ENCODE assay signal across 8 cellular contexts in the genomic region with DNA sequence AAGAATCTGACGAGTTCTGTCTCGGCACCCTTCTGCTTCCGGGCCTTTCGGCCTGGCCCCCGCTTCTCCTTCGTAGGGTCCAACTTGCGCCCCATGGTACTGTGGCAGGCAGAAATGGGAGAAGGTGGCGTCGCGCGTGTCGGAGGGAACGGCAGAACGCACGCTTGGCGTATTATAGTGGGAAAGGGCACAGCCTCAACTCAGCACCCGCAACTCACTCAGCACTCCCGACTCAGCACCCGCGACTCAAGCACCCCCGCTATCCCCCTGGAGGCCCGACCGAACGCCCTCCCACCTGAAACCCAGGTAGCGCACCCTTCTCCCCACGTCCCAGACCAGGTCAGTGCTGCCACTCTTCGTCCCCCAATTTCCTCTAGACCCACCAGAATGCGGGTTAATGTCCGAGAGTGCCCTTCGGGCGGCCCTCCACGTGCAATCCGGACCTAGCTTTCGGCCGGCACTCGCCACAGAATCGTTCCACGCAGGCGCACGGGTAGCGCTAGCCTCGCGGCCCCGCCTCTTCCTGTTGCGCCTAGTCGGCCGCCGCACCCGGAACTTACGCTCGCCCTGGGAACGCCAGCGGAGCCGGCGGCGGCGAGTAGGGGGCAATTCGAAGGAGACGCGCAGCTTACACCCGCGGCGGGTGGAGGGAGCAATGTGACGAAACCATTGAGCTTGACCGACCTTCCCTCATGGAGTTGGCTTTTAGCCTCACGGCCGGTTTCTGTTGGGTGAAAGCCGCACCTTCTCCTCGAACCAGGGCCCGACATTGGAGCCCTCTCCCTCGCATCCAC. TPM values are rescaled to one million over a fixed set of nuclear protein-coding genes. Genes with fewer than 3 reads are reported as not detected.
DNase-seq lines count a peak whose midpoint lies in the region; ATAC-seq, FAIRE-seq and TF ChIP-seq lines count a peak whose summit lies in the region.

Gene NOP2 (minus strand): TSS at position 468 of the 794 bp plus-strand sequence. CDS start 373 bp downstream, at position 95.

- WGBS in A549 (ENCODE audit: missing lambda C conversion rate) = 2% methylated on average over 48 of the region's 71 CpGs
- WGBS in small intestine, 3 donors = 0% methylated on average over 71 of the region's 71 CpGs

- TF ChIP-seq EP300 in A549 (IDR thresholded peaks at IDR 0.05) = no peak

- H3K4me1 ChIP-seq in A549 (peaks cover 23% of the 10 kb centered on the region), breast epithelium (no peaks in the 10 kb centered on the region), small intestine (ENCODE audit: control insufficient read depth in 2 of 2, insufficient read depth in 1 of 2, low read depth in 1 of 2, low read length in 1 of 2) (no peaks in the 10 kb centered on the region)

- H3K4me2 ChIP-seq in A549 = peak within 1 kb of the TSS; percentile 92

- peak; percentile 89 to 91 for ATAC-seq in A549
- ATAC-seq in GM18858 (IDR thresholded peaks at IDR 0.05; ENCODE audit: unreplicated experiment) = peak; percentile 64
- peak; percentile 85 for ATAC-seq in HG03103 (IDR thresholded peaks at IDR 0.05; ENCODE audit: low read depth, unreplicated experiment)

- FAIRE-seq in A549 (lab: Jason Lieb, UNC) (peak; percentile 13), small intestine (lab: Jason Lieb, UNC) (no peak)

- POLR2A ChIA-PET in A549 (lab: Yijun Ruan, JAX) = interaction anchor here (0.6 to 1.2 kb wide), 15 partner anchors 10 to 185 kb away, joined by 3 to 22 read pairs (median 5); partner anchors contain the start of genes COPS7A, GAPDH, MLF2 and MRPL51

- no peak; the same call in 2 of the 3 replicates for TF ChIP-seq CTCF in A549 (IDR thresholded peaks at IDR 0.05)
- no peak for TF ChIP-seq CTCF in WERI-Rb-1 (IDR thresholded peaks at IDR 0.05; ENCODE audit: low read depth, low read length)
- no peak for TF ChIP-seq CTCF in breast epithelium (IDR thresholded peaks at IDR 0.05)

- H3K27ac ChIP-seq in A549 (peak within 1 kb of the TSS; percentile 97), WERI-Rb-1 (peak within 1 kb of the TSS; percentile 79), breast epithelium (peak within 1 kb of the TSS; percentile 88 to 90), small intestine (ENCODE audit: low read depth in 1 of 2, low read length in 1 of 2) (peak within 1 kb of the TSS; percentile 82 to 98)

- TF ChIP-seq POLR2A in A549 (IDR thresholded peaks at IDR 0.05; ENCODE audit: low read length) = peak; percentile 98
- peak; percentile 26 for TF ChIP-seq POLR2A in breast epithelium (IDR thresholded peaks at IDR 0.05)

- CTCF ChIA-PET in A549 (lab: Yijun Ruan, JAX) = interaction anchor here (0.6 to 24.1 kb wide), 6 partner anchors 9 to 184 kb away, joined by 3 to 491 read pairs (median 3); partner anchors contain the start of genes GAPDH and IFFO1

- H3K36me3 ChIP-seq in WERI-Rb-1 (peaks cover 75% of the 10 kb centered on the region), breast epithelium (peaks cover 2% of the 10 kb centered on the region), small intestine (ENCODE audit: control insufficient read depth in 2 of 2, insufficient read depth in 2 of 2, low read length in 2 of 2) (peaks cover 9 to 12% of the 10 kb centered on the region in 2 donors)

- H3K27me3 ChIP-seq in WERI-Rb-1 (ENCODE audit: insufficient read depth, low read depth, severe bottlenecking) (no peaks in the 10 kb centered on the region), breast epithelium (no peaks in the 10 kb centered on the region), small intestine (ENCODE audit: control insufficient read depth in 2 of 2, insufficient read depth in 2 of 2, low read length in 2 of 2) (no peaks in the 10 kb centered on the region)

- H3K9me3 ChIP-seq in A549 (no peaks in the 10 kb centered on the region), WERI-Rb-1 (ENCODE audit: severe bottlenecking) (no peaks in the 10 kb centered on the region), breast epithelium (no peaks in the 10 kb centered on the region), small intestine (ENCODE audit: control insufficient read depth, low read depth) (no peaks in the 10 kb centered on the region)

- DNase-seq in A549 (ENCODE audit: low read depth in 1 of 2, low spot score in 1 of 2) (peak; percentile 95 to 98), NCI-H2227 (lab: John Stamatoyannopoulos, UW; ENCODE audit: unreplicated experiment) (peak; percentile 93), WERI-Rb-1 (peak; percentile 93), breast epithelium (ENCODE audit: low spot score in 2 of 2) (peak; percentile 73 to 87), iPS-NIHi7 (ENCODE audit: extremely low spot score) (peak; percentile 95), small intestine (peak; percentile 92)

- intact Hi-C loops in breast epithelium (cut with DNase I; ENCODE audit: low total_unique reads) = no loop called here

- TF ChIP-seq RAD21 in A549 (conservative IDR thresholded peaks at IDR 0.05 in 1 of 2, IDR thresholded peaks at IDR 0.05 in 1 of 2) = no peak

- peak within 1 kb of the TSS; percentile 87 for H3K4me3 ChIP-seq in A549
- peak within 1 kb of the TSS; percentile 77 for H3K4me3 ChIP-seq in WERI-Rb-1 (ENCODE audit: low read depth, low read length)
- peak within 1 kb of the TSS; percentile 72 to 80 (median 78) for H3K4me3 ChIP-seq in breast epithelium
- H3K4me3 ChIP-seq in small intestine (ENCODE audit: low read depth in 1 of 2, low read length in 2 of 2) = peak within 1 kb of the TSS; percentile 66 to 73

TF ChIP-seq in A549, 52 proteins besides CTCF, POLR2A, EP300 and RAD21 (continues in another document):
- no peak for TF ChIP-seq JUNB (IDR thresholded peaks at IDR 0.05)
- TF ChIP-seq, protein P1, sequence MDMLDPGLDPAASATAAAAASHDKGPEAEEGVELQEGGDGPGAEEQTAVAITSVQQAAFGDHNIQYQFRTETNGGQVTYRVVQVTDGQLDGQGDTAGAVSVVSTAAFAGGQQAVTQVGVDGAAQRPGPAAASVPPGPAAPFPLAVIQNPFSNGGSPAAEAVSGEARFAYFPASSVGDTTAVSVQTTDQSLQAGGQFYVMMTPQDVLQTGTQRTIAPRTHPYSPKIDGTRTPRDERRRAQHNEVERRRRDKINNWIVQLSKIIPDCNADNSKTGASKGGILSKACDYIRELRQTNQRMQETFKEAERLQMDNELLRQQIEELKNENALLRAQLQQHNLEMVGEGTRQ (IDR thresholded peaks at IDR 0.05) = no peak
- TF ChIP-seq CEBPB (IDR thresholded peaks at IDR 0.05) = peak in 1 of 2 experiments; percentile 21; a peak in 1 of 4 replicates
- TF ChIP-seq FOSB (CRISPR knock-in tag; IDR thresholded peaks at IDR 0.05) = 0 out of 2 replicates have a peak, but pooled peaks have one; percentile 34
- TF ChIP-seq SMC3 (IDR thresholded peaks at IDR 0.05) = no peak
- TF ChIP-seq BHLHE40 (IDR thresholded peaks at IDR 0.05; ENCODE audit: low read depth, low read length) = no peak
- TF ChIP-seq FOXS1 (CRISPR knock-in tag; IDR thresholded peaks at IDR 0.05) = no peak
- TF ChIP-seq, protein P2, sequence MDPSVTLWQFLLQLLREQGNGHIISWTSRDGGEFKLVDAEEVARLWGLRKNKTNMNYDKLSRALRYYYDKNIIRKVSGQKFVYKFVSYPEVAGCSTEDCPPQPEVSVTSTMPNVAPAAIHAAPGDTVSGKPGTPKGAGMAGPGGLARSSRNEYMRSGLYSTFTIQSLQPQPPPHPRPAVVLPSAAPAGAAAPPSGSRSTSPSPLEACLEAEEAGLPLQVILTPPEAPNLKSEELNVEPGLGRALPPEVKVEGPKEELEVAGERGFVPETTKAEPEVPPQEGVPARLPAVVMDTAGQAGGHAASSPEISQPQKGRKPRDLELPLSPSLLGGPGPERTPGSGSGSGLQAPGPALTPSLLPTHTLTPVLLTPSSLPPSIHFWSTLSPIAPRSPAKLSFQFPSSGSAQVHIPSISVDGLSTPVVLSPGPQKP (IDR thresholded peaks at IDR 0.05; ENCODE audit: low read depth, low read length) = no peak
- peak; percentile 42; the same call in 1 of the 2 replicates for TF ChIP-seq PBX3 (IDR thresholded peaks at IDR 0.05)
- no peak for TF ChIP-seq MAFK (IDR thresholded peaks at IDR 0.05; ENCODE audit: partially characterized antibody)
- no peak for TF ChIP-seq ZFP36 (IDR thresholded peaks at IDR 0.05; ENCODE audit: borderline replicate concordance, partially characterized antibody)
- TF ChIP-seq RARB (CRISPR knock-in tag; IDR thresholded peaks at IDR 0.05) = 0 out of 2 replicates have a peak, but pooled peaks have one; percentile 47
- TF ChIP-seq GATA3 (IDR thresholded peaks at IDR 0.05; ENCODE audit: borderline replicate concordance) = peak; percentile 36; the same call in 1 of the 2 replicates
- peak; percentile 78; the same call in 1 of the 2 replicates for TF ChIP-seq PHF8 (IDR thresholded peaks at IDR 0.05; ENCODE audit: borderline replicate concordance, low read depth)
- peak; percentile 78; the same call in 1 of the 2 replicates for TF ChIP-seq E2F6 (IDR thresholded peaks at IDR 0.05; ENCODE audit: borderline replicate concordance, low read depth)
- TF ChIP-seq TFCP2L1 (CRISPR knock-in tag; IDR thresholded peaks at IDR 0.05) = no peak; the same call in 1 of the 2 replicates
- no peak for TF ChIP-seq ZNF302 (CRISPR knock-in tag; IDR thresholded peaks at IDR 0.05)
- no peak for TF ChIP-seq RFX5 (IDR thresholded peaks at IDR 0.05)
- TF ChIP-seq TP53 (CRISPR knock-in tag; IDR thresholded peaks at IDR 0.05) = no peak
- 0 out of 2 replicates have a peak, but pooled peaks have one; percentile 7 for TF ChIP-seq KDM5A (IDR thresholded peaks at IDR 0.05)

RNA-seq across cellular contexts. Expression of gene NOP2, which starts in this region (rescaled TPM):
- polyA plus RNA-seq in A549 (2011; rRNA removed) (162 and 176 TPM in 2 replicates), A549 (2017; fragmentation: RNase III; extraction: RNeasy Plus Mini Kit Qiagen cat#74134 plus additional on column Dnase treatment) (100 to 108 TPM (median 104 TPM) in 3 replicates), small intestine (10 to 100 TPM; 14.3 to 27.1 (median 17.0) TPM)
- polyA plus RNA-seq in A549 (2012; cell fraction: cytosol; rRNA removed) = 82.7 and 85.6 TPM in 2 replicates
- 293 and 335 TPM in 2 replicates for polyA plus RNA-seq in A549 (2012; cell fraction: nucleus; rRNA removed)
- 90.2 and 92.1 TPM in 2 replicates for polyA minus RNA-seq in A549 (2011; rRNA and poly(A)+ RNA removed)
- 10 to 100 TPM; 30.6 to 37.6 (median 31.5) TPM for total RNA-seq in breast epithelium

Comparison
In these comparisons a context has a peak if more than half of its experiments do, and no peak if none do; other contexts are left out.
1. Peak in every context shown above with its lines: DNase-seq, ATAC-seq, H3K4me3 ChIP-seq and H3K27ac ChIP-seq.